9 cellular contexts compared by ENCODE assay signal in genomic region chr2:202965810-202966454, GRCh38. TPM values are rescaled to one million over a fixed set of nuclear protein-coding genes. Genes with fewer than 3 reads are reported as not detected.
DNase-seq lines count a peak whose midpoint lies in the region; ATAC-seq and FAIRE-seq lines count a peak whose summit lies in the region.
"Had no signal": no experiment of that assay in that cellular context is flagged by ENCODE, and none has a peak within 500 bp of the region (broad histone marks: within the 10 kb centered on the region; RNA-seq: fewer than 3 reads in every experiment).

No MANE protein-coding gene starts in this region.

- H3K4me1 Mint-ChIP-seq in activated naive CD8-positive, alpha-beta T cell treated with anti-CD3 and anti-CD28 coated beads for 36 hours = peaks cover 3% of the 10 kb centered on the region

- no peaks in the 10 kb centered on the region for H3K36me3 ChIP-seq in aorta (ENCODE audit: control insufficient read depth in 1 of 2, insufficient read depth in 2 of 2, low read length in 1 of 2)

- H3K27ac Mint-ChIP-seq in activated naive CD8-positive, alpha-beta T cell treated with anti-CD3 and anti-CD28 coated beads for 36 hours = no peak overlapping the region
- H3K27ac Mint-ChIP-seq: stimulated activated naive CD8-positive, alpha-beta T cell treated with anti-CD3 and anti-CD28 coated beads, Interleukin-15, Interleukin-2, amounts not matched to agents 100 ng/mL and 50 ng/mL, for 24 hours had no signal

- H3K4me1 ChIP-seq in aorta (ENCODE audit: control insufficient read depth in 1 of 2, insufficient read depth in 2 of 2, low read length in 2 of 2) = no peaks in the 10 kb centered on the region

- DNase-seq in CD1c-positive myeloid dendritic cell (ENCODE audit: extremely low spot score) (peak; percentile 49), GM19239 (ENCODE audit: insufficient read length, low spot score) (peak; percentile 32), HK-2 (ENCODE audit: unreplicated experiment) (peak; percentile 43), myocyte (ENCODE audit: low read depth) (peak; percentile 59), sciatic nerve (ENCODE audit: low spot score) (no peak), aorta (no peak), NCI-H2081 (lab: John Stamatoyannopoulos, UW) (no peak)
- DNase-seq in activated naive CD8-positive, alpha-beta T cell treated with anti-CD3 and anti-CD28 coated beads for 36 hours = peak; percentile 6

- no peaks in the 10 kb centered on the region for H3K36me3 Mint-ChIP-seq in activated naive CD8-positive, alpha-beta T cell treated with anti-CD3 and anti-CD28 coated beads for 36 hours

- no peaks in the 10 kb centered on the region for H3K9me3 Mint-ChIP-seq in activated naive CD8-positive, alpha-beta T cell treated with anti-CD3 and anti-CD28 coated beads for 36 hours
- H3K9me3 Mint-ChIP-seq: stimulated activated naive CD8-positive, alpha-beta T cell treated with anti-CD3 and anti-CD28 coated beads, Interleukin-15, Interleukin-2, amounts not matched to agents 100 ng/mL and 50 ng/mL, for 24 hours had no signal

- intact Hi-C loops in sciatic nerve (cut with DNase I) = no loop called here
- intact Hi-C loops in aorta (cut with DNase I) = no loop called here

- H3K9me3 ChIP-seq in aorta (ENCODE audit: control insufficient read depth, low read length) = no peaks in the 10 kb centered on the region

- H3K27me3 ChIP-seq in aorta (ENCODE audit: control insufficient read depth in 1 of 2, insufficient read depth in 2 of 2, low read length in 1 of 2) = no peaks in the 10 kb centered on the region

- ATAC-seq in sciatic nerve = no peak
- ATAC-seq in aorta (ENCODE audit: low FRiP score) = no peak

- WGBS in aorta, 2 donors = 62 to 64% methylated on average over 5 of the region's 5 CpGs

- H3K4me3 Mint-ChIP-seq in activated naive CD8-positive, alpha-beta T cell treated with anti-CD3 and anti-CD28 coated beads for 36 hours = no peak overlapping the region
- H3K4me3 Mint-ChIP-seq: stimulated activated naive CD8-positive, alpha-beta T cell treated with anti-CD3 and anti-CD28 coated beads, Interleukin-15, Interleukin-2, amounts not matched to agents 100 ng/mL and 50 ng/mL, for 24 hours had no signal

- FAIRE-seq in GM19239 (lab: Jason Lieb, UNC) = peak; percentile 99

- no peaks in the 10 kb centered on the region for H3K27me3 Mint-ChIP-seq in activated naive CD8-positive, alpha-beta T cell treated with anti-CD3 and anti-CD28 coated beads for 36 hours
- H3K27me3 Mint-ChIP-seq: stimulated activated naive CD8-positive, alpha-beta T cell treated with anti-CD3 and anti-CD28 coated beads, Interleukin-15, Interleukin-2, amounts not matched to agents 100 ng/mL and 50 ng/mL, for 24 hours had no signal

- H3K4me3 ChIP-seq in aorta (ENCODE audit: low read length in 2 of 2) = no peak overlapping the region

- H3K27ac ChIP-seq in aorta (ENCODE audit: low read depth in 1 of 2, low read length in 2 of 2) = no peak overlapping the region

RNA-seq across cellular contexts. Expression of gene NBEAL1, which starts 48.7 kb away (rescaled TPM):
- total RNA-seq in activated naive CD8-positive, alpha-beta T cell treated with anti-CD3 and anti-CD28 coated beads for 36 hours = 1 to 10 TPM; 8.2 to 8.9 TPM
- 22.5 and 24.8 TPM in 2 replicates for total RNA-seq in myocyte
- 4.6 TPM for polyA plus RNA-seq in myocyte (2012)
- 67.9 TPM for total RNA-seq in sciatic nerve
- total RNA-seq in aorta = 100 to 1,000 TPM in 1 of 2 donors, 10 to 100 TPM in 1; 68.3 to 178 TPM
- polyA plus RNA-seq in aorta = 10 to 100 TPM; 15.0 to 15.5 TPM

RNA-seq across cellular contexts. Expression of gene CARF, which starts 53.9 kb away (rescaled TPM):
- 1 to 10 TPM; 3.5 to 4.2 TPM for total RNA-seq in activated naive CD8-positive, alpha-beta T cell treated with anti-CD3 and anti-CD28 coated beads for 36 hours
- total RNA-seq in myocyte (8.3 and 11.0 TPM in 2 replicates), sciatic nerve (23.4 TPM), aorta (10 to 100 TPM in 1 of 2 donors, 1 to 10 TPM in 1; 8.8 to 14.4 TPM)
- polyA plus RNA-seq in myocyte (2012) = 4.7 TPM
- 1 to 10 TPM; 1.3 to 4.6 TPM for polyA plus RNA-seq in aorta

RNA-seq across cellular contexts. Expression of gene WDR12, which starts 54.5 kb away (rescaled TPM):
- total RNA-seq in activated naive CD8-positive, alpha-beta T cell treated with anti-CD3 and anti-CD28 coated beads for 36 hours = 100 to 1,000 TPM; 158 to 174 TPM
- total RNA-seq in myocyte (24.8 and 32.1 TPM in 2 replicates), sciatic nerve (24.2 TPM), aorta (10 to 100 TPM; 19.7 to 25.2 TPM)
- 37.5 TPM for polyA plus RNA-seq in myocyte (2012)
- polyA plus RNA-seq in aorta = 1 to 10 TPM; 4.3 to 5.4 TPM

Comparison
In these comparisons a context has a peak if more than half of its experiments do, and no peak if none do; other contexts are left out.
1. DNase-seq: peak in CD1c-positive myeloid dendritic cell (single experiment), GM19239 (single experiment), HK-2 (single experiment), activated naive CD8-positive, alpha-beta T cell treated with anti-CD3 and anti-CD28 coated beads for 36 hours (single experiment) and myocyte (single experiment); none in sciatic nerve (single experiment), aorta (0 of 2) and NCI-H2081 (0 of 2).